1 cellular context compared by ENCODE assay signal in the genomic region with DNA sequence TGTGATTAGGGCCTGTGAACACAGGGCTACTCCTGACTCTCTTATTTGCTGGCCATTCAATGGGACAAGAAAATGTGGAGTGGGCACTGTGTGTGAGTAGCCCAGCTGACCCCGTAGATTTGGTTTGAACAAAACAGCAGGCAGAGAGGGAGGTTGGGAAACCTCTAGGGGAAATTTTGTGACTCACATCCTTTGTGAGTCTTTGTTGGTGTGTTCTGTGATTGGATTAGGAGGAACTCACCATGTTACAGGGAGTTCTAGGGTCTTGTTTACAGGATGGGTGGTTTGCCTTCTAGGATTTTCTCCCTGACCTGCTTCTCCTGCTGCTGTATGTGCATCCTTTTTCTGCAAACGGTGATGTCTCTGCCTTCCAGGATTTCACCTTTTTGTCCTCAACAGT.
TF ChIP-seq lines count a peak whose summit lies in the region.

No MANE protein-coding gene starts in this region.

TF ChIP-seq in H1, 55 proteins besides CTCF, POLR2A, EP300 and RAD21 (continued from another document):
- no peak for TF ChIP-seq NANOG (IDR thresholded peaks at IDR 0.05; ENCODE audit: insufficient read depth, low read depth, low read length, poor library complexity, severe bottlenecking)
- no peak for TF ChIP-seq KDM1A (IDR thresholded peaks at IDR 0.05; ENCODE audit: borderline replicate concordance, low read length)
- TF ChIP-seq RNF2 (IDR thresholded peaks at IDR 0.05; ENCODE audit: borderline replicate concordance, low read depth, low read length, missing control alignments, poor library complexity, severe bottlenecking), result no peak
- TF ChIP-seq BRCA1 (IDR thresholded peaks at IDR 0.05; ENCODE audit: low read depth, low read length), result no peak
- TF ChIP-seq USF2 (IDR thresholded peaks at IDR 0.05; ENCODE audit: low read length), result no peak
- TF ChIP-seq CEBPB (IDR thresholded peaks at IDR 0.05; ENCODE audit: low read depth, low read length), result no peak
- TF ChIP-seq RBBP5 (IDR thresholded peaks at IDR 0.05; ENCODE audit: borderline replicate concordance, low read depth, low read length), result no peak
- TF ChIP-seq CBX5 (IDR thresholded peaks at IDR 0.05; ENCODE audit: low read depth, low read length), result no peak
- TF ChIP-seq CTBP2 (IDR thresholded peaks at IDR 0.05; ENCODE audit: borderline replicate concordance, insufficient read depth, insufficient read length, low read length), result no peak
- no peak for TF ChIP-seq GTF2F1 (IDR thresholded peaks at IDR 0.05; ENCODE audit: borderline replicate concordance, low read depth, low read length)
- no peak for TF ChIP-seq GABPA (IDR thresholded peaks at IDR 0.05; ENCODE audit: borderline replicate concordance, insufficient read depth, low read length)
- no peak for TF ChIP-seq CHD2 (IDR thresholded peaks at IDR 0.05; ENCODE audit: low read length)
